22 cellular contexts compared by ENCODE assay signal in the genomic region with DNA sequence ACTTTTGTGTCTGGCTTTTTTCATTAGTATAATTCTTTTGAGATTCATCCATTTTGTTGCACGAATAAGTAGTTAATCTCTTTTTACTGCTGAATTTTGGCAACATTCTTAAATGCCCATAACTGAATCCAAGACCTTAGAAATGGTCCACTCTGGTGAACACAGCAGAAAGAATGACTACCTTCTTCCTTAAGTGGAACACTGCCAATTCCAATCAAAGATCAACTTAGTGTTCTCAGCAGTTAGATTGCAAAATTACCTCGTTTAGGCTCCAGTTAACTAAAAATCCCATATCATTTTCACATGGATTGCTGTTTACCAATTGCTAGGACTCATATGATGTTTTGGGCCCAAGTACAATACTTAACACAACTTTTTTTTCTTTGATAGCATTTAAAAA.
"Had no signal": no experiment of that assay in that cellular context is flagged by ENCODE, and none has a peak within 500 bp of the region (broad histone marks: within the 10 kb centered on the region; RNA-seq: fewer than 3 reads in every experiment).

No MANE protein-coding gene starts in this region.

- DNase-seq: colonic mucosa; cortex of kidney; dermis blood vessel endothelial cell; dorsolateral prefrontal cortex; effector CD4-positive, alpha-beta T cell; effector memory CD4-positive, alpha-beta T cell; foreskin fibroblast; heart left ventricle; hypothalamus; immature natural killer cell; islet precursor cell; kidney; kidney glomerular epithelial cell; left colon; left lung; left ventricle myocardium superior; lower lobe of right lung; mesenchymal stem cell; mucosa of descending colon had no signal

- H3K4me3 ChIP-seq: colonic mucosa, dorsolateral prefrontal cortex, esophagus muscularis mucosa, gastroesophageal sphincter, heart left ventricle, left lung, lower lobe of right lung, mucosa of descending colon had no signal

- H3K9me3 ChIP-seq: colonic mucosa, left lung, lower lobe of right lung, mucosa of descending colon had no signal

- H3K27me3 ChIP-seq: colonic mucosa, dorsolateral prefrontal cortex, heart left ventricle, hepatocyte, left lung had no signal

- H3K36me3 ChIP-seq: colonic mucosa, esophagus muscularis mucosa, gastroesophageal sphincter, heart left ventricle, left lung, lower lobe of right lung had no signal

- H3K27ac ChIP-seq: colonic mucosa, esophagus muscularis mucosa, gastroesophageal sphincter, heart left ventricle, hepatocyte, left lung, lower lobe of right lung had no signal

- ATAC-seq: gastroesophageal sphincter, heart left ventricle, left colon, left lung, left ventricle myocardium superior, lower lobe of right lung, mucosa of descending colon had no signal

- H3K4me1 ChIP-seq: colonic mucosa, esophagus muscularis mucosa, gastroesophageal sphincter, heart left ventricle, left lung, lower lobe of right lung had no signal
